In genomic region chr1:229843627-229844238, GRCh38 we compare ENCODE assay signal across 8 cellular contexts.
DNase-seq lines count a peak whose midpoint lies in the region; ATAC-seq and TF ChIP-seq lines count a peak whose summit lies in the region.

No MANE protein-coding gene starts in this region.

- H4K20me1 ChIP-seq in DND-41 (ENCODE audit: insufficient read depth, low read length) = no peaks in the 10 kb centered on the region

- no peak overlapping the region for H3K27ac ChIP-seq in DND-41 (ENCODE audit: low read length)

- H3K36me3 Mint-ChIP-seq in activated naive CD4-positive, alpha-beta T cell treated with anti-CD3 and anti-CD28 coated beads, Interleukin-2, amount 10 ng/mL, durations not matched to agents 7 days and 5 days = no peaks in the 10 kb centered on the region

- peaks cover 30% of the 10 kb centered on the region for H3K27me3 Mint-ChIP-seq in activated naive CD4-positive, alpha-beta T cell treated with anti-CD3 and anti-CD28 coated beads, Interleukin-2, amount 10 ng/mL, durations not matched to agents 7 days and 5 days

- no peak overlapping the region for H3K27ac Mint-ChIP-seq in activated naive CD4-positive, alpha-beta T cell treated with anti-CD3 and anti-CD28 coated beads, Interleukin-2, amount 10 ng/mL, durations not matched to agents 7 days and 5 days

- no peak overlapping the region for H3K9ac ChIP-seq in DND-41 (ENCODE audit: low read depth, low read length)

- H2AFZ ChIP-seq in DND-41 (ENCODE audit: low read depth, low read length) = peak overlapping the region; percentile 14; the same call in 1 of the 2 replicates

- no peaks in the 10 kb centered on the region for H3K4me1 ChIP-seq in DND-41 (ENCODE audit: insufficient read depth, low read length)

- H3K27me3 ChIP-seq in DND-41 (ENCODE audit: insufficient read depth, low read length, poor library complexity) = no peaks in the 10 kb centered on the region

- TF ChIP-seq CTCF in DND-41 (IDR thresholded peaks at IDR 0.05; ENCODE audit: borderline replicate concordance, extremely low read depth, low read length, poor library complexity, severe bottlenecking) (peak; percentile 49), cardiac fibroblast (IDR thresholded peaks at IDR 0.05; ENCODE audit: low read depth, low read length) (peak; percentile 13)

- H3K9me3 ChIP-seq in DND-41 (ENCODE audit: insufficient read depth, low read length, severe bottlenecking) = no peaks in the 10 kb centered on the region

- H3K4me3 Mint-ChIP-seq in activated naive CD4-positive, alpha-beta T cell treated with anti-CD3 and anti-CD28 coated beads, Interleukin-2, amount 10 ng/mL, durations not matched to agents 7 days and 5 days = no peak overlapping the region

- no peaks in the 10 kb centered on the region for H3K9me3 Mint-ChIP-seq in activated naive CD4-positive, alpha-beta T cell treated with anti-CD3 and anti-CD28 coated beads, Interleukin-2, amount 10 ng/mL, durations not matched to agents 7 days and 5 days

- CTCF ChIA-PET in activated naive CD4-positive, alpha-beta T cell treated with anti-CD3 and anti-CD28 coated beads, Interleukin-2, amount 10 ng/mL, durations not matched to agents 7 days and 5 days (lab: Charles Lee) = no interaction called here

- no peaks in the 10 kb centered on the region for H3K36me3 ChIP-seq in DND-41 (ENCODE audit: insufficient read depth, low read length)

- no peak overlapping the region for H3K4me3 ChIP-seq in DND-41 (ENCODE audit: low read depth in 1 of 2, low read length in 2 of 2)
- H3K4me3 ChIP-seq in cardiac fibroblast (replicated peaks in 1 of 2; ENCODE audit: low read depth in 2 of 2, low read length in 2 of 2) = no peak overlapping the region

- H3K4me1 Mint-ChIP-seq in activated naive CD4-positive, alpha-beta T cell treated with anti-CD3 and anti-CD28 coated beads, Interleukin-2, amount 10 ng/mL, durations not matched to agents 7 days and 5 days = no peaks in the 10 kb centered on the region

- no peak overlapping the region for H3K4me2 ChIP-seq in DND-41 (ENCODE audit: insufficient read depth, low read length)

- ATAC-seq in DND-41 (ENCODE audit: insufficient read depth, low read depth) (0 out of 3 replicates have a peak, but pooled peaks have one; percentile 31), GM19324 (IDR thresholded peaks at IDR 0.05; ENCODE audit: low FRiP score, unreplicated experiment) (no peak), HG03108 (IDR thresholded peaks at IDR 0.05; ENCODE audit: unreplicated experiment) (no peak)

- no peak for DNase-seq in DND-41
- peak; percentile 23 for DNase-seq in NCI-H1436 (lab: John Stamatoyannopoulos, UW)
- DNase-seq in cardiac fibroblast (ENCODE audit: low read depth in 2 of 2) = peak; percentile 29 to 53
- peak; percentile 81 for DNase-seq in myocyte (ENCODE audit: low read depth)
- DNase-seq in germinal center (ENCODE audit: low spot score) = no peak
- DNase-seq in activated naive CD4-positive, alpha-beta T cell treated with anti-CD3 and anti-CD28 coated beads, Interleukin-2, amount 10 ng/mL, durations not matched to agents 7 days and 5 days = no peak

- H3K79me2 ChIP-seq in DND-41 (ENCODE audit: insufficient read depth, low read length) = no peaks in the 10 kb centered on the region

Comparison
In these comparisons a context has a peak if more than half of its experiments do, and no peak if none do; other contexts are left out.
1. DNase-seq: peak in NCI-H1436 (single experiment), cardiac fibroblast (2 of 2) and myocyte (single experiment); none in DND-41 (single experiment), germinal center (single experiment) and activated naive CD4-positive, alpha-beta T cell treated with anti-CD3 and anti-CD28 coated beads, Interleukin-2, amount 10 ng/mL, durations not matched to agents 7 days and 5 days (single experiment).